1 cellular context compared by ENCODE assay signal in genomic region chr21:25292396-25292795, GRCh38.
TF ChIP-seq lines count a peak whose summit lies in the region.

No MANE protein-coding gene starts in this region.

TF ChIP-seq in H1, 55 proteins besides CTCF, POLR2A, EP300 and RAD21:
- TF ChIP-seq HDAC2 (IDR thresholded peaks at IDR 0.05; ENCODE audit: borderline replicate concordance in 1 of 2, low read depth in 2 of 2, low read length in 2 of 2), result no peak
- TF ChIP-seq BRCA1 (IDR thresholded peaks at IDR 0.05; ENCODE audit: low read depth, low read length), result no peak
- TF ChIP-seq FOSL1 (IDR thresholded peaks at IDR 0.05; ENCODE audit: insufficient read depth, low read depth, low read length), result no peak
- no peak for TF ChIP-seq SIX5 (IDR thresholded peaks at IDR 0.05; ENCODE audit: low read depth, low read length)
- TF ChIP-seq RBBP5 (IDR thresholded peaks at IDR 0.05; ENCODE audit: borderline replicate concordance, low read depth, low read length), result no peak
- TF ChIP-seq TAF1 (IDR thresholded peaks at IDR 0.05; ENCODE audit: low read depth, low read length), result no peak
- no peak for TF ChIP-seq KDM5A (IDR thresholded peaks at IDR 0.05; ENCODE audit: low read length)
- TF ChIP-seq SP2 (IDR thresholded peaks at IDR 0.05; ENCODE audit: low read length), result no peak
